Comparison of ENCODE assay signal across 30 cellular contexts in the genomic region with DNA sequence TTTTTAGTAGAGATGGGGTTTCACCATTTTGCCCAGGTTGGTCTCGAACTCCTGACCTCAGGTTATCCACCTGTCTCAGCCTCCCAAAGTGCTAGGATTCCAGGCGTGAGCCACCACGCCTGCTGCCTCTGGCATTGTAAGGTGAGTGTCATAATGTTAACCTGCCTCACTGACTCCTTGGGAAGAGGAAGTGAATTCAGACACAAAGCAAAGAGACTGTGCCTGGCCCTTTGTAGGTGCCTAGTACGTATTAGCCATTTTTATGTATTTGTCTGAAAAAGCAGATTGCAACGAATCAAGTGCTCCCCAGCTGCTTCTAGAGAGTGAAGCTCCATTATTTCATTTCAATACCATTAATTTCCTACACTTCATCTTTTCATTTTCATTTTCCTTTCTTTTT.
"Had no signal": no experiment of that assay in that cellular context is flagged by ENCODE, and none has a peak within 500 bp of the region (broad histone marks: within the 10 kb centered on the region; RNA-seq: fewer than 3 reads in every experiment).

No MANE protein-coding gene starts in this region.

- H3K4me3 ChIP-seq: adrenal gland, body of pancreas, gastrocnemius medialis, heart left ventricle had no signal

- H3K36me3 ChIP-seq: adrenal gland, gastrocnemius medialis, heart left ventricle had no signal

- H3K4me1 ChIP-seq: adrenal gland, gastrocnemius medialis, heart left ventricle had no signal

- H3K27me3 ChIP-seq: adrenal gland, body of pancreas, gastrocnemius medialis, heart left ventricle had no signal

- H3K9me3 ChIP-seq: adrenal gland, body of pancreas, gastrocnemius medialis had no signal

- H3K27ac ChIP-seq: adrenal gland, body of pancreas, epithelial cell of prostate, gastrocnemius medialis, heart left ventricle had no signal

- DNase-seq: activated CD4-positive, alpha-beta memory T cell treated with anti-CD3 and anti-CD28 coated beads for 36 hours; activated CD4-positive, alpha-beta T cell treated with anti-CD3 and anti-CD28 coated beads for 36 hours; activated CD4-positive, alpha-beta T cell treated with anti-CD3 and anti-CD28 coated beads, Interleukin-2, amount 10 ng/mL, durations not matched to agents 24 days and 14 days; activated CD4-positive, CD25-positive, alpha-beta regulatory T cell; activated CD4-positive, CD25-positive, alpha-beta regulatory T cell treated with anti-CD3 and anti-CD28 coated beads, Interleukin-2, amount 50 U/mL, for 72 hours; activated CD8-positive, alpha-beta memory T cell treated with anti-CD3 and anti-CD28 coated beads, Interleukin-2, amount 10 ng/mL, durations not matched to agents 7 days and 5 days; activated CD8-positive, alpha-beta memory T cell treated with anti-CD3 and anti-CD28 coated beads, Interleukin-2, amount 50 U/mL, for 4 hours; activated CD8-positive, alpha-beta T cell treated with anti-CD3 and anti-CD28 coated beads, Interleukin-2, amount 10 ng/mL, durations not matched to agents 7 days and 5 days; activated effector memory CD4-positive, alpha-beta T cell treated with anti-CD3 and anti-CD28 coated beads, Interleukin-2, amount 50 U/mL, for 16 hours; activated naive CD4-positive, alpha-beta T cell treated with anti-CD3 and anti-CD28 coated beads for 36 hours; activated naive CD8-positive, alpha-beta T cell treated with anti-CD3 and anti-CD28 coated beads for 36 hours; activated naive CD8-positive, alpha-beta T cell treated with anti-CD3 and anti-CD28 coated beads, Interleukin-2, amount 50 U/mL, for 24 hours; activated T-cell treated with anti-CD3 and anti-CD28 coated beads, Interleukin-2, amount 50 U/mL, for 1 hour; activated T-cell treated with anti-CD3 and anti-CD28 coated beads, Interleukin-2, amount 50 U/mL, for 48 hours; adrenal gland; amygdala; aorta; body of pancreas; caudate nucleus; cortex of kidney; dermis blood vessel endothelial cell; effector CD4-positive, alpha-beta T cell; effector memory CD8-positive, alpha-beta T cell; foreskin fibroblast; gastrocnemius medialis; glutamatergic neuron; heart left ventricle; hypothalamus; T-helper 9 cell had no signal

- ATAC-seq: activated CD4-positive, alpha-beta T cell treated with anti-CD3 and anti-CD28 coated beads for 36 hours; activated CD8-positive, alpha-beta memory T cell treated with anti-CD3 and anti-CD28 coated beads, Interleukin-2, amount 10 ng/mL, durations not matched to agents 7 days and 5 days; activated CD8-positive, alpha-beta T cell treated with anti-CD3 and anti-CD28 coated beads, Interleukin-2, amount 10 ng/mL, durations not matched to agents 7 days and 5 days; activated naive CD8-positive, alpha-beta T cell treated with anti-CD3 and anti-CD28 coated beads, Interleukin-2, amount 50 U/mL, for 24 hours; body of pancreas; effector memory CD8-positive, alpha-beta T cell; gastrocnemius medialis had no signal
